ENCODE assay signal across 9 cellular contexts in genomic region chrX:82218361-82218760, GRCh38.
A peak's percentile ranks its signal among the peaks of the same experiment; 100 is the strongest.
DNase-seq lines count a peak whose midpoint lies in the region; ATAC-seq and TF ChIP-seq lines count a peak whose summit lies in the region.
"Had no signal": no experiment of that assay in that cellular context is flagged by ENCODE, and none has a peak within 500 bp of the region (broad histone marks: within the 10 kb centered on the region; RNA-seq: fewer than 3 reads in every experiment).

No MANE protein-coding gene starts in this region.

- H2BK15ac ChIP-seq in H9 (ENCODE audit: low read depth, low read length) = no peak overlapping the region

- no peak overlapping the region for H2BK5ac ChIP-seq in H9 (ENCODE audit: insufficient read length, low read length)

- H3K4me1 ChIP-seq in H9 (ENCODE audit: insufficient read depth, low read length) = no peaks in the 10 kb centered on the region
- H3K4me1 ChIP-seq in testis = no peaks in the 10 kb centered on the region

- H3K4me2 ChIP-seq in H9 (ENCODE audit: insufficient read depth, insufficient read length, low read length) = no peak overlapping the region

- no peak overlapping the region for H3K4me3 ChIP-seq in testis

- no peaks in the 10 kb centered on the region for H3K36me3 ChIP-seq in testis (ENCODE audit: low read depth, missing control alignments)

- H3K23ac ChIP-seq in H9 (ENCODE audit: insufficient read length, low read depth, low read length) = no peak overlapping the region

- in situ Hi-C loops in G401 (cut with HindIII; ENCODE audit: low sequenced_read_pairs) = no loop called here

- H2AK5ac ChIP-seq in H9 (ENCODE audit: insufficient read length, low read length) = no peak overlapping the region

- H3K27me3 Mint-ChIP-seq in H9 (ENCODE audit: low read depth) (no peaks in the 10 kb centered on the region), endothelial cell (ENCODE audit: unreplicated experiment) (no peaks in the 10 kb centered on the region)
- no peaks in the 10 kb centered on the region for H3K27me3 Mint-ChIP-seq in stimulated activated memory B cell treated with anti-CD40 and anti-IgM and Interleukin-4, amounts not matched to agents 10 μg/mL and 1 μg/mL and 100 μg/mL, for 72 hours
- H3K27me3 Mint-ChIP-seq: T-cell had no signal

- H4K8ac ChIP-seq in H9 (replicated peaks; ENCODE audit: insufficient read length, low read depth, low read length) = no peak overlapping the region

- no peak overlapping the region for H3K18ac ChIP-seq in H9 (ENCODE audit: insufficient read length, low read depth, low read length)

- H2BK20ac ChIP-seq in H9 (ENCODE audit: low read depth, low read length, poor library complexity, severe bottlenecking) = no peak overlapping the region

- H3K27ac ChIP-seq in H9 (ENCODE audit: insufficient read length, low read depth, low read length) (no peak overlapping the region), testis (no peak overlapping the region)

- H3K4me3 Mint-ChIP-seq in H9 (no peak overlapping the region), endothelial cell (ENCODE audit: unreplicated experiment) (no peak overlapping the region)
- no peak overlapping the region for H3K4me3 Mint-ChIP-seq in stimulated activated memory B cell treated with anti-CD40 and anti-IgM and Interleukin-4, amounts not matched to agents 10 μg/mL and 1 μg/mL and 100 μg/mL, for 72 hours
- H3K4me3 Mint-ChIP-seq: T-cell had no signal

- peaks cover 13% of the 10 kb centered on the region for H3K9me3 ChIP-seq in H9 (ENCODE audit: control insufficient read depth, low read depth, low read length)
- no peaks in the 10 kb centered on the region for H3K9me3 ChIP-seq in testis

- no peak overlapping the region for H3K4ac ChIP-seq in H9 (ENCODE audit: low read depth, low read length)

- no peak overlapping the region for H3K56ac ChIP-seq in H9 (ENCODE audit: insufficient read length, low read depth, low read length)

- H3K36me3 Mint-ChIP-seq in H9 (ENCODE audit: insufficient read depth in 1 of 3, low read depth in 3 of 3) (peaks cover 4 to 12% (median 7%) of the 10 kb centered on the region in 3 experiments; a peak in 5 of 7 replicates), endothelial cell (ENCODE audit: low read depth, unreplicated experiment) (no peaks in the 10 kb centered on the region)
- no peaks in the 10 kb centered on the region for H3K36me3 Mint-ChIP-seq in stimulated activated memory B cell treated with anti-CD40 and anti-IgM and Interleukin-4, amounts not matched to agents 10 μg/mL and 1 μg/mL and 100 μg/mL, for 72 hours
- H3K36me3 Mint-ChIP-seq: T-cell had no signal

- no peak overlapping the region for H3K14ac ChIP-seq in H9 (ENCODE audit: insufficient read depth, low read length)

- H3K9ac ChIP-seq in H9 (ENCODE audit: extremely low read depth, insufficient read length, low read length) = no peak overlapping the region

- no CpG with 5 or more reads among the region's 2 CpGs for WGBS in H9 (ENCODE audit: extremely low coverage, insufficient read length, low lambda C conversion rate)
- WGBS in testis, 2 donors = 4 to 23% methylated on average over 2 of the region's 2 CpGs

- no peak overlapping the region for H3T11ph ChIP-seq in H9 (ENCODE audit: low read length)

- H3K9me3 Mint-ChIP-seq in H9 (peaks cover 73 to 86% of the 10 kb centered on the region in 2 experiments), endothelial cell (ENCODE audit: unreplicated experiment) (peaks cover 4% of the 10 kb centered on the region)
- H3K9me3 Mint-ChIP-seq in stimulated activated memory B cell treated with anti-CD40 and anti-IgM and Interleukin-4, amounts not matched to agents 10 μg/mL and 1 μg/mL and 100 μg/mL, for 72 hours = no peaks in the 10 kb centered on the region

- TF ChIP-seq POLR2A in testis (IDR thresholded peaks at IDR 0.05) = no peak

- H3K27ac Mint-ChIP-seq in H9 (no peak overlapping the region; a peak in 1 of 7 replicates), endothelial cell (ENCODE audit: unreplicated experiment) (no peak overlapping the region)
- no peak overlapping the region for H3K27ac Mint-ChIP-seq in stimulated activated memory B cell treated with anti-CD40 and anti-IgM and Interleukin-4, amounts not matched to agents 10 μg/mL and 1 μg/mL and 100 μg/mL, for 72 hours
- H3K27ac Mint-ChIP-seq: T-cell had no signal

- no peak overlapping the region for H2AFZ ChIP-seq in H9 (ENCODE audit: low read length)

- H2BK120ac ChIP-seq in H9 (ENCODE audit: low read depth, low read length, poor library complexity, severe bottlenecking) = no peak overlapping the region

- peak; percentile 60 for TF ChIP-seq CTCF in GM12873 (IDR thresholded peaks at IDR 0.05; ENCODE audit: insufficient read depth, low read depth, low read length, missing control alignments)
- TF ChIP-seq CTCF in H9 (conservative IDR thresholded peaks at IDR 0.05) = peak; percentile 66
- TF ChIP-seq CTCF in endothelial cell (IDR thresholded peaks at IDR 0.05; ENCODE audit: unreplicated experiment) = peak; percentile 34
- TF ChIP-seq CTCF in testis (IDR thresholded peaks at IDR 0.05) = peak in 2 of 3 experiments; percentile 8 to 14

- H4K91ac ChIP-seq in H9 (ENCODE audit: insufficient read length, low read depth, low read length) = no peak overlapping the region

- no peak overlapping the region for H4K5ac ChIP-seq in H9 (ENCODE audit: insufficient read length, low read depth, low read length)

- intact Hi-C loops in testis (cut with DNase I; ENCODE audit: low total_unique reads) = no loop called here

- H3K27me3 ChIP-seq in H9 (ENCODE audit: insufficient read depth, low read length) = no peaks in the 10 kb centered on the region
- H3K27me3 ChIP-seq in testis = no peaks in the 10 kb centered on the region

- no peaks in the 10 kb centered on the region for H3K23me2 ChIP-seq in H9 (ENCODE audit: insufficient read length, low read depth, low read length, poor library complexity, severe bottlenecking)

- H4K20me1 ChIP-seq in H9 (ENCODE audit: control insufficient read depth, insufficient read depth, insufficient read length) = no peaks in the 10 kb centered on the region

- no peaks in the 10 kb centered on the region for H3K4me1 Mint-ChIP-seq in H9
- no peaks in the 10 kb centered on the region for H3K4me1 Mint-ChIP-seq in endothelial cell (ENCODE audit: unreplicated experiment)
- H3K4me1 Mint-ChIP-seq in stimulated activated memory B cell treated with anti-CD40 and anti-IgM and Interleukin-4, amounts not matched to agents 10 μg/mL and 1 μg/mL and 100 μg/mL, for 72 hours = no peaks in the 10 kb centered on the region

- H3K79me1 ChIP-seq in H9 (ENCODE audit: insufficient read depth, low read depth, low read length, poor library complexity, severe bottlenecking) = no peaks in the 10 kb centered on the region

- no peak overlapping the region for H2BK12ac ChIP-seq in H9 (ENCODE audit: insufficient read length, low read depth, low read length)

- DNase-seq in H9 = no peak
- DNase-seq in NCI-H460 (ENCODE audit: extremely low read depth, low read depth) = peak; percentile 21
- no peak for DNase-seq in endothelial cell (ENCODE audit: low spot score)
- no peak for DNase-seq in testis
- no peak for DNase-seq in G401 (ENCODE audit: low spot score)
- no peak for DNase-seq in hepatic stellate cell (ENCODE audit: low spot score)
- DNase-seq: T-cell had no signal

- no peak for ATAC-seq in stimulated activated memory B cell treated with anti-CD40 and anti-IgM and Interleukin-4, amounts not matched to agents 10 μg/mL and 1 μg/mL and 100 μg/mL, for 72 hours

- no peaks in the 10 kb centered on the region for H3K79me2 ChIP-seq in H9 (ENCODE audit: insufficient read depth, low read length)

Comparison
In these comparisons a context has a peak if more than half of its experiments do, and no peak if none do; other contexts are left out.
1. CTCF ChIP-seq: peak in every context shown above with its lines; median percentile 66 in H9; 60 in GM12873; 34 in endothelial cell; 11 in testis.